Comparison of ENCODE assay signal across 21 cellular contexts in the genomic region with DNA sequence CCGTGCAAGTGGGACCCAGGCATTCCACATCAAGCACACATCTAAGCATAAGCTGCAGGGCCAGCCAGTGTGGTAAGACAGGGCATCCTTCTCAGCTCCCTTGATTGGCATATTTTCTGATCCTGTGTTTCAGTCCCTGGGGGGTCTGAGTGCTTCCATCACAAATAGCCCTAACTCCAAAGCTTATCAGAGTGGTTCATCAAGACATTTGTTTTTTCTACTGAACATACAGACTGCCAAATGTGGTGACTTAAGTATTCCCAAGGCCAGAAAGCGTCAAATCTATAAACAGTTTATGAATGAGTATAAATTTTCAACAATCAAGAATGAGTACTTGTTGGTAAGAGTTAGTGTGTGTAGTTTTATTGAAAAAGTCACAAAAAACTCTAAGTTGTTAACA. TPM values are rescaled to one million over a fixed set of nuclear protein-coding genes. Genes with fewer than 3 reads are reported as not detected.
A peak's percentile ranks its signal among the peaks of the same experiment; 100 is the strongest.
DNase-seq lines count a peak whose midpoint lies in the region; ATAC-seq and TF ChIP-seq lines count a peak whose summit lies in the region.
"Had no signal": no experiment of that assay in that cellular context is flagged by ENCODE, and none has a peak within 500 bp of the region (broad histone marks: within the 10 kb centered on the region; RNA-seq: fewer than 3 reads in every experiment).

No MANE protein-coding gene starts in this region.

- H3K36me3 Mint-ChIP-seq in Caco-2 (ENCODE audit: insufficient read depth, unreplicated experiment) (peaks cover 11% of the 10 kb centered on the region), chondrocyte (ENCODE audit: low read depth) (no peaks in the 10 kb centered on the region)
- H3K36me3 Mint-ChIP-seq: CD4-positive, alpha-beta memory T cell had no signal

- H3K9me3 Mint-ChIP-seq in Caco-2 (ENCODE audit: unreplicated experiment): no peaks in the 10 kb centered on the region
- no peaks in the 10 kb centered on the region for H3K9me3 Mint-ChIP-seq in chondrocyte (ENCODE audit: low read depth)
- H3K9me3 Mint-ChIP-seq: CD4-positive, alpha-beta memory T cell had no signal

- WGBS in IMR-90 (ENCODE audit: extremely low coverage in 2 of 2, insufficient read length in 1 of 2), 2 experiments: no CpG with 5 or more reads among the region's 2 CpGs

- no peak overlapping the region for H4K91ac ChIP-seq in IMR-90 (ENCODE audit: insufficient read depth, low read depth, low read length)

- in situ Hi-C loops in IMR-90 (cut with MboI; ENCODE audit: low sequenced_read_pairs): no loop called here

- POLR2A ChIA-PET in Caco-2 (lab: Charles Lee) (no interaction called here), IMR-90 (lab: Charles Lee; ENCODE audit: unreplicated experiment) (no interaction called here)

- H3K9me1 ChIP-seq in IMR-90 (ENCODE audit: insufficient read depth, low read length): peaks cover 23% of the 10 kb centered on the region

- H4K5ac ChIP-seq in IMR-90 (ENCODE audit: low read depth, low read length): no peak overlapping the region

- TF ChIP-seq RAD21 in IMR-90 (IDR thresholded peaks at IDR 0.05; ENCODE audit: low read length): no peak

- H3K4me3 ChIP-seq in Caco-2 (ENCODE audit: low read depth, low read length) (no peak overlapping the region), IMR-90 (ENCODE audit: insufficient read depth, low read depth, low read length) (no peak overlapping the region), SU-DHL-6 (ENCODE audit: insufficient read depth, low read length, poor library complexity, severe bottlenecking) (no peak overlapping the region), fibroblast of lung (replicated peaks in 1 of 4; ENCODE audit: control extremely low read depth in 1 of 4, insufficient read depth in 1 of 4, low read depth in 3 of 4, low read length in 4 of 4) (no peak overlapping the region)
- H3K4me3 ChIP-seq: BLaER1 treated with 17β-estradiol and CSF1 and Interleukin-3, amounts not matched to agents 10 nM and 100 nM; GM23248 had no signal

- H3K27me3 Mint-ChIP-seq in Caco-2 (ENCODE audit: insufficient read depth, unreplicated experiment): no peaks in the 10 kb centered on the region
- H3K27me3 Mint-ChIP-seq in chondrocyte (ENCODE audit: low read depth): no peaks in the 10 kb centered on the region

- peaks cover 64 to 79% of the 10 kb centered on the region in 2 experiments for H3K79me1 ChIP-seq in IMR-90 (ENCODE audit: low read depth in 1 of 2, low read length in 2 of 2)

- H3K36me3 ChIP-seq in Caco-2 (ENCODE audit: control insufficient read depth, insufficient read depth, low read length) (no peaks in the 10 kb centered on the region; the same call in 1 of the 2 replicates), IMR-90 (ENCODE audit: control insufficient read depth, insufficient read depth, low read length) (no peaks in the 10 kb centered on the region), SU-DHL-6 (ENCODE audit: low read length) (no peaks in the 10 kb centered on the region), fibroblast of lung (ENCODE audit: control insufficient read depth, insufficient read depth, low read length) (no peaks in the 10 kb centered on the region)

- no peak overlapping the region for H2BK15ac ChIP-seq in IMR-90 (ENCODE audit: low read depth, low read length)

- peak overlapping the region; percentile 25; the same call in 1 of the 2 replicates for H3K4me2 ChIP-seq in IMR-90 (ENCODE audit: low read depth, low read length)
- no peak overlapping the region for H3K4me2 ChIP-seq in SU-DHL-6 (ENCODE audit: low read depth, low read length, poor library complexity, severe bottlenecking)
- H3K4me2 ChIP-seq in fibroblast of lung (ENCODE audit: extremely low read depth, insufficient read depth, low read length): no peak overlapping the region
- H3K4me2 ChIP-seq: SK-N-SH had no signal

- H3K4me1 ChIP-seq in Caco-2 (peaks cover 31% of the 10 kb centered on the region), IMR-90 (ENCODE audit: control insufficient read depth, insufficient read depth, low read length) (peaks cover 10% of the 10 kb centered on the region), fibroblast of lung (ENCODE audit: control insufficient read depth, extremely low read depth, insufficient read depth, low read length) (no peaks in the 10 kb centered on the region)

- H2BK20ac ChIP-seq in IMR-90 (ENCODE audit: low read depth, low read length): no peak overlapping the region

- H2AK5ac ChIP-seq in IMR-90 (ENCODE audit: low read depth, low read length): no peak overlapping the region

- no peak overlapping the region for H3K4ac ChIP-seq in IMR-90 (ENCODE audit: low read depth, low read length)

- intact Hi-C loops in Caco-2 (cut with micrococcal nuclease; ENCODE audit: unreplicated experiment): no loop called here
- intact Hi-C loops in IMR-90 (cut with micrococcal nuclease): no loop called here

- DNase-seq in Caco-2 (no peak), IMR-90 (peak; percentile 68), fibroblast of lung (ENCODE audit: low read depth in 2 of 2) (peak; percentile 26 to 66), chondrocyte (ENCODE audit: low spot score) (no peak), activated T-cell treated with anti-CD3 and anti-CD28 coated beads for 4 hours (no peak)
- DNase-seq in activated CD8-positive, alpha-beta memory T cell treated with anti-CD3 and anti-CD28 coated beads for 24 hours: no peak
- DNase-seq: CD4-positive, alpha-beta memory T cell; GM23248; KG1; NCI-H1694; NCI-H2081; NCI-H2171 treated with DMSO at 0.1 percent for 48 hours; NCI-H526; SIG-M5; SK-N-SH had no signal

- H3K18ac ChIP-seq in IMR-90 (ENCODE audit: low read depth, low read length): no peak overlapping the region

- no peaks in the 10 kb centered on the region for H3K9me2 ChIP-seq in SU-DHL-6 (replicated peaks; ENCODE audit: insufficient read depth, low read length)
- H3K9me2 ChIP-seq: SK-N-SH had no signal

- H2AFZ ChIP-seq in IMR-90 (replicated peaks; ENCODE audit: low read length, poor library complexity) (no peak overlapping the region), SU-DHL-6 (ENCODE audit: low read depth, low read length, severe bottlenecking) (no peak overlapping the region), fibroblast of lung (ENCODE audit: low read length) (no peak overlapping the region)
- H2AFZ ChIP-seq: GM23248 had no signal

- H3K9me3 ChIP-seq in Caco-2 (no peaks in the 10 kb centered on the region), IMR-90 (ENCODE audit: control insufficient read depth, insufficient read depth, low read length) (no peaks in the 10 kb centered on the region), SU-DHL-6 (ENCODE audit: insufficient read depth, low read length) (no peaks in the 10 kb centered on the region), fibroblast of lung (ENCODE audit: control insufficient read depth, insufficient read depth, low read depth, low read length) (no peaks in the 10 kb centered on the region)
- H3K9me3 ChIP-seq: BLaER1 treated with 17β-estradiol and CSF1 and Interleukin-3, amounts not matched to agents 10 nM and 100 nM; SK-N-SH had no signal

- no peak overlapping the region for H2AK9ac ChIP-seq in IMR-90 (replicated peaks; ENCODE audit: low read depth, low read length, poor library complexity)

- no peak overlapping the region for H2BK120ac ChIP-seq in IMR-90 (ENCODE audit: low read depth, low read length)

- no peak overlapping the region for H3K56ac ChIP-seq in IMR-90 (ENCODE audit: extremely low read depth, insufficient read depth, low read length)

- H3K14ac ChIP-seq in IMR-90 (replicated peaks; ENCODE audit: low read depth, low read length): no peak overlapping the region

- H3K4me3 Mint-ChIP-seq in Caco-2 (ENCODE audit: unreplicated experiment): no peak overlapping the region
- H3K4me3 Mint-ChIP-seq in chondrocyte (ENCODE audit: unreplicated experiment): no peak overlapping the region
- H3K4me3 Mint-ChIP-seq: CD4-positive, alpha-beta memory T cell had no signal

- H3K27ac ChIP-seq in IMR-90 (ENCODE audit: insufficient read depth, low read length): no peak overlapping the region
- H3K27ac ChIP-seq in SU-DHL-6 (ENCODE audit: low read depth, low read length): peak overlapping the region; percentile 22; the same call in 1 of the 2 replicates
- H3K27ac ChIP-seq in fibroblast of lung (ENCODE audit: insufficient read depth, low read length): no peak overlapping the region
- H3K27ac ChIP-seq: 22Rv1; BLaER1 treated with 17β-estradiol and CSF1 and Interleukin-3, amounts not matched to agents 10 nM and 100 nM; GM23248 had no signal

- peaks cover 86% of the 10 kb centered on the region for H4K20me1 ChIP-seq in IMR-90 (ENCODE audit: insufficient read depth, low read length)
- peaks cover 11% of the 10 kb centered on the region for H4K20me1 ChIP-seq in SU-DHL-6 (ENCODE audit: low read depth, low read length)
- peaks cover 4% of the 10 kb centered on the region for H4K20me1 ChIP-seq in fibroblast of lung (ENCODE audit: control insufficient read depth, extremely low read depth, insufficient read depth, low read length)

- no peak overlapping the region for H3K23ac ChIP-seq in IMR-90 (ENCODE audit: low read depth, low read length)

- H3K9ac ChIP-seq in IMR-90 (ENCODE audit: low read depth, low read length) (no peak overlapping the region), SU-DHL-6 (ENCODE audit: low read length) (no peak overlapping the region), fibroblast of lung (ENCODE audit: insufficient read depth, low read length) (no peak overlapping the region)
- H3K9ac ChIP-seq: BLaER1 treated with 17β-estradiol and CSF1 and Interleukin-3, amounts not matched to agents 10 nM and 100 nM; GM23248; SK-N-SH had no signal

- H3K79me2 ChIP-seq in SU-DHL-6 (ENCODE audit: insufficient read depth, low read length) (peaks cover 93% of the 10 kb centered on the region), fibroblast of lung (ENCODE audit: control insufficient read depth, insufficient read depth, low read length) (peaks cover 68% of the 10 kb centered on the region)

- H2BK5ac ChIP-seq in IMR-90 (ENCODE audit: low read depth, low read length, poor library complexity, severe bottlenecking): no peak overlapping the region

- dilution Hi-C loops in IMR-90 (cut with HindIII; ENCODE audit: low sequenced_read_pairs, unreplicated experiment): no loop called here

- TF ChIP-seq CTCF in Caco-2 (IDR thresholded peaks at IDR 0.05; ENCODE audit: insufficient read depth in 1 of 2, low read depth in 1 of 2, low read length in 1 of 2, severe bottlenecking in 1 of 2, unreplicated experiment in 1 of 2): no peak
- no peak for TF ChIP-seq CTCF in IMR-90 (conservative IDR thresholded peaks at IDR 0.05; ENCODE audit: low read depth, low read length)
- no peak for TF ChIP-seq CTCF in SU-DHL-6 (IDR thresholded peaks at IDR 0.05; ENCODE audit: insufficient read depth, low read length, poor library complexity, severe bottlenecking)
- TF ChIP-seq CTCF in fibroblast of lung (conservative IDR thresholded peaks at IDR 0.05 in 1 of 2, IDR thresholded peaks at IDR 0.05 in 1 of 2; ENCODE audit: low read depth in 1 of 2, low read length in 2 of 2): no peak
- no peak for TF ChIP-seq CTCF in chondrocyte (IDR thresholded peaks at IDR 0.05)

- H3K27me3 ChIP-seq in Caco-2 (replicated peaks; ENCODE audit: control insufficient read depth, insufficient read depth, low read length) (no peaks in the 10 kb centered on the region), IMR-90 (ENCODE audit: control insufficient read depth, insufficient read depth, low read length) (no peaks in the 10 kb centered on the region), SU-DHL-6 (ENCODE audit: low read length) (no peaks in the 10 kb centered on the region), fibroblast of lung (ENCODE audit: control insufficient read depth, insufficient read depth, low read length) (no peaks in the 10 kb centered on the region)
- H3K27me3 ChIP-seq: BLaER1 treated with 17β-estradiol and CSF1 and Interleukin-3, amounts not matched to agents 10 nM and 100 nM had no signal

- ATAC-seq in IMR-90 (ENCODE audit: low read depth): peak; percentile 70
- ATAC-seq in GM21619 (IDR thresholded peaks at IDR 0.05; ENCODE audit: unreplicated experiment): no peak
- ATAC-seq: HCT116, HepG2 had no signal

- peaks cover 15% of the 10 kb centered on the region for H3F3A ChIP-seq in SU-DHL-6 (ENCODE audit: insufficient read depth)

- H3K4me1 Mint-ChIP-seq in Caco-2 (ENCODE audit: low read depth, unreplicated experiment) (peaks cover 50% of the 10 kb centered on the region), chondrocyte (ENCODE audit: low read depth) (peaks cover 15% of the 10 kb centered on the region)

- H4K8ac ChIP-seq in IMR-90 (ENCODE audit: low read depth in 2 of 2, low read length in 2 of 2): no peak overlapping the region

- no TSS peak for BruUV-seq in Caco-2 (replicated peaks; lab: Mats Ljungman, UMichigan)
- no TSS peak for BruUV-seq in IMR-90 (replicated peaks; lab: Mats Ljungman, UMichigan)

- H3K27ac Mint-ChIP-seq in Caco-2 (ENCODE audit: unreplicated experiment): peak overlapping the region; percentile 91
- no peak overlapping the region for H3K27ac Mint-ChIP-seq in chondrocyte (ENCODE audit: unreplicated experiment)
- H3K27ac Mint-ChIP-seq: CD4-positive, alpha-beta memory T cell had no signal

- CTCF ChIA-PET in Caco-2 (lab: Charles Lee) (no interaction called here), IMR-90 (lab: Yijun Ruan, JAX) (no interaction called here)

- no peak for TF ChIP-seq POLR2A in IMR-90 (IDR thresholded peaks at IDR 0.05; ENCODE audit: low read depth, low read length)

RNA-seq across cellular contexts. Expression of a gene that starts 18.8 kb away (rescaled TPM):
- total RNA-seq in Caco-2 (2022) (49.9 and 55.3 TPM in 2 replicates), IMR-90 (2012; rRNA removed) (4.7 and 4.8 TPM in 2 replicates), fibroblast of lung (6.7 and 9.4 TPM in 2 replicates), chondrocyte (21.5 to 26.1 TPM (median 23.1 TPM) in 3 replicates)
- polyA plus RNA-seq in IMR-90 (2012; rRNA removed) (18.7 and 19.1 TPM in 2 replicates), fibroblast of lung (26.1 and 33.5 TPM in 2 replicates)
- 12.6 and 28.8 TPM in 2 replicates for polyA plus RNA-seq in IMR-90 (2012; cell fraction: cytosol; rRNA removed)
- polyA plus RNA-seq in IMR-90 (2012; cell fraction: nucleus; rRNA removed; ENCODE audit: low replicate concordance): 23.1 and 31.2 TPM in 2 replicates
- polyA plus RNA-seq in fibroblast of lung (2012): 23.0 and 26.5 TPM in 2 replicates
- polyA minus RNA-seq in fibroblast of lung (ENCODE audit: low replicate concordance): 87.1 and 102 TPM in 2 replicates

Comparison
In these comparisons a context has a peak if more than half of its experiments do, and no peak if none do; other contexts are left out.
1. DNase-seq: peak in IMR-90 (single experiment) and fibroblast of lung (2 of 2); none in Caco-2 (0 of 2), chondrocyte (single experiment), activated CD8-positive, alpha-beta memory T cell treated with anti-CD3 and anti-CD28 coated beads for 24 hours (single experiment) and activated T-cell treated with anti-CD3 and anti-CD28 coated beads for 4 hours (single experiment).